Comparison of ENCODE assay signal across 8 cellular contexts in genomic region chr1:246566128-246566807, GRCh38. TPM values are rescaled to one million over a fixed set of nuclear protein-coding genes. Genes with fewer than 3 reads are reported as not detected.
DNase-seq lines count a peak whose midpoint lies in the region; ATAC-seq and TF ChIP-seq lines count a peak whose summit lies in the region.

Gene CNST, plus strand, starts transcription at chr1:246566456. Its CDS starts 25,107 bp downstream, at chr1:246591563.
Gene TFB2M, minus strand, starts transcription at chr1:246566261. Its CDS starts 123 bp downstream, at chr1:246566138.

- DNase-seq in C1 segment of cervical spinal cord (lab: John Stamatoyannopoulos, UW) (peak; percentile 66 to 98 (median 96)), NCI-H748 (lab: John Stamatoyannopoulos, UW; ENCODE audit: unreplicated experiment) (peak; percentile 98), dermis blood vessel endothelial cell (peak; percentile 99), left lung (peak; percentile 99)
- peak; percentile 82 to 86 for DNase-seq in activated CD4-positive, alpha-beta T cell treated with anti-CD3 and anti-CD28 coated beads, Interleukin-2, amount 50 U/mL, for 4 hours
- DNase-seq in stimulated activated CD4-positive, alpha-beta T cell treated with anti-CD3 and anti-CD28 coated beads, Interleukin-2, amount 100 ng/mL, for 48 hours: peak; percentile 89 to 91

- no peak for TF ChIP-seq CTCF in left lung (IDR thresholded peaks at IDR 0.05)

- H3K9me3 ChIP-seq in left lung: no peaks in the 10 kb centered on the region

- peaks cover 0 to 14% of the 10 kb centered on the region in 2 donors for H3K36me3 ChIP-seq in left lung

- peaks cover 12 to 63% of the 10 kb centered on the region in 2 donors for H3K4me1 ChIP-seq in left lung

- intact Hi-C loops in left lung (cut with DNase I): no loop called here

- peak within 1 kb of the TSS; percentile 97 to 98 for H3K27ac ChIP-seq in left lung

- ATAC-seq in GM19351 (IDR thresholded peaks at IDR 0.05; ENCODE audit: unreplicated experiment) (peak; percentile 86), HG03521 (IDR thresholded peaks at IDR 0.05; ENCODE audit: unreplicated experiment) (peak; percentile 95), left lung (peak; percentile 99)

- H3K27me3 ChIP-seq in left lung: no peaks in the 10 kb centered on the region

- H3K4me3 ChIP-seq in left lung: peak within 1 kb of the TSS; percentile 94 to 96

RNA-seq across cellular contexts. Expression of gene CNST, which starts in this region (rescaled TPM):
- 27.5 and 31.0 TPM in 2 replicates for total RNA-seq in dermis blood vessel endothelial cell
- total RNA-seq in left lung: 10 to 100 TPM; 20.3 to 24.0 TPM

RNA-seq across cellular contexts. Expression of gene TFB2M, which starts in this region (rescaled TPM):
- total RNA-seq in dermis blood vessel endothelial cell: 15.1 and 16.2 TPM in 2 replicates
- 1 to 10 TPM; 8.8 to 9.3 TPM for total RNA-seq in left lung

Comparison
In these comparisons a context has a peak if more than half of its experiments do, and no peak if none do; other contexts are left out.
1. Peak in every context shown above with its lines: DNase-seq, ATAC-seq, H3K4me3 ChIP-seq and H3K27ac ChIP-seq.